In the genomic region with DNA sequence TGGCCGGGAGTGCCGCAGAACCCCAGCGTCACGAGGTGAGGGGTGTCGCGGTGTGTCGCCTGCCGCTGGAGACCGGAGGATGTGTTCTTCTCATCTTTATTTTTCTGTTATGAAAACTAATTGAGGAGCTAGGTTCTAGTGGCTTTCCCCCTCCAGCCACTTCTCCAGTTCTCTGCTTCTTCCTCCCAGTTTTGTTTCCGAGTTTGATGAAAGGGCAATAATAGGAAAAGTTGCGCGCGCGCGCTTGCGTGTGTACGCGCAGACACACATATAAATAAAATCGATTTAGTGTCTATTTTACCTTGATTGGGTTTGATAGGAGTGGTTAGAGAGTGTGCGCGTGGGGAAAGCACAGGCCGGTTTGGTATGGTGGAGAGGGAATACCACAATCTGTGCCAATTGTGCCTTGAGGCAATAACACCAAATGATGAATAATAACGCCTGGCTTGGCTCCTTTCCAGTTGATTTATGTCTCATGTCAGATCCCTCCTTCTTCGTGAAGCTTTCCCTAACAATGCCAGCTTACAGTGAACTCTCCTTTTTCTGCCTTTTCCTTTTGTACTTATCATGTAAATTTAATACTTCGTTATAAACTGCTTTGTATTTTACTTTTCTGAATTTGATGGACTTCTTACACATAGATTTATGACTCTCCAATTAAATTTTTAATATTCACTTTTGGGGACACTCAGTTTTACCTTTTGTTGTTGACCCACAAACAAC, we compare ENCODE assay signal across 8 cellular contexts. TPM values are rescaled to one million over a fixed set of nuclear protein-coding genes. Genes with fewer than 3 reads are reported as not detected.
DNase-seq lines count a peak whose midpoint lies in the region; ATAC-seq and TF ChIP-seq lines count a peak whose summit lies in the region.

No MANE protein-coding gene starts in this region.

- peak overlapping the region; percentile 86 to 96 (median 89) for H3K4me3 ChIP-seq in liver (ENCODE audit: low read depth in 1 of 3, low read length in 3 of 3)

- H3K36me3 Mint-ChIP-seq in stimulated activated naive B cell treated with anti-CD40 and anti-IgM and Interleukin-4, amounts not matched to agents 10 μg/mL and 1 μg/mL and 100 μg/mL, for 72 hours: peaks cover 30 to 31% of the 10 kb centered on the region in 2 donors

- H3K9me3 ChIP-seq in liver (ENCODE audit: control insufficient read depth in 4 of 4, low read length in 3 of 4): no peaks in the 10 kb centered on the region

- 3% methylated on average over 25 of the region's 25 CpGs for WGBS in liver

- H3K9me3 Mint-ChIP-seq in stimulated activated naive B cell treated with anti-CD40 and anti-IgM and Interleukin-4, amounts not matched to agents 10 μg/mL and 1 μg/mL and 100 μg/mL, for 72 hours: no peaks in the 10 kb centered on the region

- H3K27ac Mint-ChIP-seq in stimulated activated naive B cell treated with anti-CD40 and anti-IgM and Interleukin-4, amounts not matched to agents 10 μg/mL and 1 μg/mL and 100 μg/mL, for 72 hours: peak overlapping the region; percentile 59

- peaks cover 0 to 23% (median 7%) of the 10 kb centered on the region in 4 donors for H3K36me3 ChIP-seq in liver (ENCODE audit: control insufficient read depth in 4 of 4, insufficient read depth in 3 of 4, low read depth in 1 of 4, low read length in 3 of 4)

- POLR2A ChIA-PET in GM10248 (lab: Yijun Ruan, JAX): interaction anchor here (0.8 to 2.5 kb wide), 4 partner anchors 121 to 413 kb away, joined by 3 to 11 read pairs (median 4); a partner anchor contains a TSS

- peaks cover 2 to 32% (median 12%) of the 10 kb centered on the region in 4 donors for H3K4me1 ChIP-seq in liver (ENCODE audit: control insufficient read depth in 4 of 4, insufficient read depth in 4 of 4, low read length in 3 of 4)

- H3K27me3 ChIP-seq in liver (ENCODE audit: control insufficient read depth in 4 of 4, insufficient read depth in 4 of 4, low read length in 3 of 4): no peaks in the 10 kb centered on the region

- peak overlapping the region; percentile 85 to 94 for H3K9ac ChIP-seq in liver (ENCODE audit: low read depth in 1 of 2, low read length in 2 of 2)

- no peaks in the 10 kb centered on the region for H3K27me3 Mint-ChIP-seq in stimulated activated naive B cell treated with anti-CD40 and anti-IgM and Interleukin-4, amounts not matched to agents 10 μg/mL and 1 μg/mL and 100 μg/mL, for 72 hours

- peaks cover 26 to 50% of the 10 kb centered on the region in 2 donors for H3K4me1 Mint-ChIP-seq in stimulated activated naive B cell treated with anti-CD40 and anti-IgM and Interleukin-4, amounts not matched to agents 10 μg/mL and 1 μg/mL and 100 μg/mL, for 72 hours

- no peak for ATAC-seq in stimulated activated naive B cell treated with anti-CD40 and anti-IgM and Interleukin-4, amounts not matched to agents 10 μg/mL and 1 μg/mL and 100 μg/mL, for 72 hours (replicated peaks)
- ATAC-seq in GM21390 (IDR thresholded peaks at IDR 0.05; ENCODE audit: unreplicated experiment): no peak

- DNase-seq in GM04504 (ENCODE audit: low read depth): peak; percentile 84
- DNase-seq in NCI-H1048 (lab: John Stamatoyannopoulos, UW): peak; percentile 45
- DNase-seq in T-helper 22 cell (ENCODE audit: low read depth): peak; percentile 45
- DNase-seq in cerebellar cortex (ENCODE audit: low spot score): peak; percentile 42
- no peak for DNase-seq in stimulated activated naive B cell treated with anti-CD40 and anti-IgM and Interleukin-4, amounts not matched to agents 10 μg/mL and 1 μg/mL and 100 μg/mL, for 72 hours
- DNase-seq in GM10248 (ENCODE audit: extremely low spot score): no peak

- TF ChIP-seq CTCF in liver (IDR thresholded peaks at IDR 0.05; ENCODE audit: low read depth, low read length, missing input control) (no peak), GM10248 (IDR thresholded peaks at IDR 0.05; ENCODE audit: control extremely low read depth, extremely low read depth, low read depth, missing control alignments) (no peak)

- H3K27ac ChIP-seq in liver (ENCODE audit: low read depth in 1 of 2, low read length in 2 of 2): peak overlapping the region; percentile 97 to 98

- TF ChIP-seq RAD21 in liver (IDR thresholded peaks at IDR 0.05): no peak

- CTCF ChIA-PET in GM10248 (lab: Yijun Ruan, JAX): interaction anchor here (0.8 to 14.1 kb wide), 14 partner anchors 11 to 461 kb away, joined by 3 to 212 read pairs (median 4); a partner anchor contains a TSS

- H3K4me3 Mint-ChIP-seq in stimulated activated naive B cell treated with anti-CD40 and anti-IgM and Interleukin-4, amounts not matched to agents 10 μg/mL and 1 μg/mL and 100 μg/mL, for 72 hours: peak overlapping the region; percentile 92 to 98

TF ChIP-seq in liver, 16 proteins besides CTCF, POLR2A, EP300 and RAD21:
- no peak for TF ChIP-seq JUND (IDR thresholded peaks at IDR 0.05)
- no peak for TF ChIP-seq FOXA2 (IDR thresholded peaks at IDR 0.05)
- no peak for TF ChIP-seq FOXA1 (IDR thresholded peaks at IDR 0.05)
- TF ChIP-seq, protein P1, sequence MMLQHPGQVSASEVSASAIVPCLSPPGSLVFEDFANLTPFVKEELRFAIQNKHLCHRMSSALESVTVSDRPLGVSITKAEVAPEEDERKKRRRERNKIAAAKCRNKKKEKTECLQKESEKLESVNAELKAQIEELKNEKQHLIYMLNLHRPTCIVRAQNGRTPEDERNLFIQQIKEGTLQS (IDR thresholded peaks at IDR 0.05): no peak
- no peak for TF ChIP-seq GABPA (IDR thresholded peaks at IDR 0.05 in 1 of 2, conservative IDR thresholded peaks at IDR 0.05 in 1 of 2)
- TF ChIP-seq RXRA (IDR thresholded peaks at IDR 0.05): no peak
TF ChIP-seq in liver: peak in this region for 0.

RNA-seq across cellular contexts. Expression of a gene that starts 1.5 kb away (rescaled TPM):
- total RNA-seq in liver: 10 to 100 TPM; 12.4 to 13.6 TPM
- polyA plus RNA-seq in liver: 1 to 10 TPM; 4.4 to 5.3 TPM

Comparison
In these comparisons a context has a peak if more than half of its experiments do, and no peak if none do; other contexts are left out.
1. DNase-seq: peak in GM04504 (single experiment), NCI-H1048 (single experiment), T-helper 22 cell (single experiment) and cerebellar cortex (single experiment); none in stimulated activated naive B cell treated with anti-CD40 and anti-IgM and Interleukin-4, amounts not matched to agents 10 μg/mL and 1 μg/mL and 100 μg/mL, for 72 hours (single experiment) and GM10248 (single experiment).